9 cellular contexts compared by ENCODE assay signal in the genomic region with DNA sequence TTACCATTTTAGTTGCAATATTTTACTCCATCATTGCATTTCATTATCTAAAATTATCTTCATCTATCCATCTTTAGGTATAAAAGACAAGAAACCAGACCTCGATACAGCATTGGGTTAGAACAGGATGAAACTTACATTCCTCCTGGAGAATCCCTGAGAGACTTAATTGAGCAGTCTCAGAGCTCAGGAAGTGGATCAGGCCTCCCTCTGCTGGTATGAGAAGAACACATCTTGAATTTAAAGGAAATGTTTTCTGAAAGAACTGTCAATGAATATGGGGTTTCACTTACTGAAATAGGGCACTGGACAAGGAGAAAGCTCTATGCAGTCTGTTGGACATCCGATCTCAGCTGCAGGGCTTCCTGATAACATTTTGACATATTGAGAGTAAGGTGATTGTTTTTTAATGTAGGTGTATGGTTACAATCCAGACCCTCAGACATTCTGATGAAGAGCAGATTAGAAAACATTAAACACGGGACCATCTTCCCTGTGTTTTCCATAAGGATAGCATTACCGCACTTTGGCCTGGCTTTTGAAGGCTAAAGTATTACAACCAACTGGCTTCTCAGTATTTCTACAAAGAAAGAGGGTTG.
DNase-seq lines count a peak whose midpoint lies in the region; ATAC-seq and TF ChIP-seq lines count a peak whose summit lies in the region.
"Had no signal": no experiment of that assay in that cellular context is flagged by ENCODE, and none has a peak within 500 bp of the region (broad histone marks: within the 10 kb centered on the region; RNA-seq: fewer than 3 reads in every experiment).

No MANE protein-coding gene starts in this region.

- H3K23ac ChIP-seq in H9 (ENCODE audit: insufficient read length, low read depth, low read length): no peak overlapping the region

- POLR2A ChIA-PET in SK-N-SH (lab: Yijun Ruan, JAX): interaction anchor here (0.9 kb wide), 2 partner anchors 367 to 368 kb away, joined by 3 to 4 read pairs; a partner anchor contains a TSS

- no peak overlapping the region for H4K8ac ChIP-seq in H9 (replicated peaks; ENCODE audit: insufficient read length, low read depth, low read length)

- TF ChIP-seq CTCF in AG09319 (IDR thresholded peaks at IDR 0.05; ENCODE audit: low read depth, low read length) (peak; percentile 60), H9 (conservative IDR thresholded peaks at IDR 0.05) (peak; percentile 74), SK-N-SH (IDR thresholded peaks at IDR 0.05) (peak; percentile 74)

- H3F3A ChIP-seq in SK-N-SH (replicated peaks; ENCODE audit: insufficient read depth): peaks cover 11% of the 10 kb centered on the region

- H3K4me2 ChIP-seq in H9 (ENCODE audit: insufficient read depth, insufficient read length, low read length) (no peak overlapping the region), SK-N-SH (no peak overlapping the region)

- H3K27ac Mint-ChIP-seq in H9: no peak overlapping the region

- H2AFZ ChIP-seq in H9 (ENCODE audit: low read length) (no peak overlapping the region), SK-N-SH (ENCODE audit: low read depth) (no peak overlapping the region)

- peak in 1 of 2 experiments; percentile 30; a peak in 1 of 4 replicates for TF ChIP-seq EP300 in SK-N-SH (IDR thresholded peaks at IDR 0.05; ENCODE audit: borderline replicate concordance in 1 of 2, low read depth in 1 of 2, low read length in 1 of 2)

- WGBS in H9 (ENCODE audit: extremely low coverage, insufficient read length, low lambda C conversion rate): no CpG with 5 or more reads among the region's 4 CpGs
- WGBS in SK-N-SH (ENCODE audit: low lambda C conversion rate): 46% methylated on average over 4 of the region's 4 CpGs

- no peak overlapping the region for H2BK12ac ChIP-seq in H9 (ENCODE audit: insufficient read length, low read depth, low read length)

- H3K9me3 Mint-ChIP-seq in H9: no peaks in the 10 kb centered on the region

- H2BK5ac ChIP-seq in H9 (ENCODE audit: insufficient read length, low read length): no peak overlapping the region

- ATAC-seq in GM21381 (IDR thresholded peaks at IDR 0.05; ENCODE audit: unreplicated experiment): no peak

- H3K9ac ChIP-seq in H9 (ENCODE audit: extremely low read depth, insufficient read length, low read length) (no peak overlapping the region), SK-N-SH (no peak overlapping the region)

- no peaks in the 10 kb centered on the region for H3K27me3 Mint-ChIP-seq in H9 (ENCODE audit: low read depth)

- no peak overlapping the region for H2AK5ac ChIP-seq in H9 (ENCODE audit: insufficient read length, low read length)

- no peaks in the 10 kb centered on the region for H3K4me1 ChIP-seq in H9 (ENCODE audit: insufficient read depth, low read length)
- H3K4me1 ChIP-seq in SK-N-SH (ENCODE audit: control insufficient read depth in 1 of 2, insufficient read depth in 2 of 2, low read depth in 1 of 2, low read length in 1 of 2): peaks cover 0 to 9% of the 10 kb centered on the region in 2 experiments; a peak in 2 of 4 replicates

- H3K27me3 ChIP-seq in H9 (ENCODE audit: insufficient read depth, low read length): no peaks in the 10 kb centered on the region
- no peaks in the 10 kb centered on the region for H3K27me3 ChIP-seq in SK-N-SH (ENCODE audit: insufficient read depth)

- H2BK20ac ChIP-seq in H9 (ENCODE audit: low read depth, low read length, poor library complexity, severe bottlenecking): no peak overlapping the region

- H4K5ac ChIP-seq in H9 (ENCODE audit: insufficient read length, low read depth, low read length): no peak overlapping the region

- no peak overlapping the region for H3K4me3 Mint-ChIP-seq in H9

- CTCF ChIA-PET in SK-N-SH (lab: Yijun Ruan, JAX): interaction anchor here (0.6 to 3.6 kb wide), 21 partner anchors 11 to 718 kb away, joined by 3 to 28 read pairs (median 4); no protein-coding TSS in a partner anchor

- H2BK120ac ChIP-seq in H9 (ENCODE audit: low read depth, low read length, poor library complexity, severe bottlenecking): no peak overlapping the region

- no peaks in the 10 kb centered on the region for H3K23me2 ChIP-seq in H9 (ENCODE audit: insufficient read length, low read depth, low read length, poor library complexity, severe bottlenecking)

- no peak overlapping the region for H4K91ac ChIP-seq in H9 (ENCODE audit: insufficient read length, low read depth, low read length)

- DNase-seq in AG09319 (ENCODE audit: extremely low read depth, low read depth): peak; percentile 27
- peak; percentile 41 for DNase-seq in H9
- peak; percentile 36 for DNase-seq in SK-N-SH
- peak; percentile 50 for DNase-seq in foreskin melanocyte
- DNase-seq in retina: peak; percentile 24
- DNase-seq in HK-2 (ENCODE audit: unreplicated experiment): no peak
- DNase-seq in stimulated activated CD4-positive, alpha-beta T cell treated with anti-CD3 and anti-CD28 coated beads, Interleukin-4, amount 100 ng/mL, for 24 hours: no peak

- H3K4ac ChIP-seq in H9 (ENCODE audit: low read depth, low read length): no peak overlapping the region

- no peaks in the 10 kb centered on the region for H4K20me1 ChIP-seq in H9 (ENCODE audit: control insufficient read depth, insufficient read depth, insufficient read length)
- H4K20me1 ChIP-seq in SK-N-SH (ENCODE audit: insufficient read depth): no peaks in the 10 kb centered on the region

- H3K9me3 ChIP-seq in H9 (ENCODE audit: control insufficient read depth, low read depth, low read length) (no peaks in the 10 kb centered on the region), SK-N-SH (no peaks in the 10 kb centered on the region)

- H3K4me1 Mint-ChIP-seq in H9: no peaks in the 10 kb centered on the region

- no peaks in the 10 kb centered on the region for H3K9me2 ChIP-seq in SK-N-SH

- H3K14ac ChIP-seq in H9 (ENCODE audit: insufficient read depth, low read length): no peak overlapping the region

- H3T11ph ChIP-seq in H9 (ENCODE audit: low read length): no peak overlapping the region

- H3K36me3 ChIP-seq in SK-N-SH (replicated peaks in 1 of 2; ENCODE audit: control insufficient read depth in 1 of 2, insufficient read depth in 2 of 2, low read length in 1 of 2): no peaks in the 10 kb centered on the region

- no peak overlapping the region for H3K4me3 ChIP-seq in SK-N-SH (ENCODE audit: low read depth in 2 of 2, low read length in 1 of 2)

- no peaks in the 10 kb centered on the region for H3K79me1 ChIP-seq in H9 (ENCODE audit: insufficient read depth, low read depth, low read length, poor library complexity, severe bottlenecking)

- H3K27ac ChIP-seq in H9 (ENCODE audit: insufficient read length, low read depth, low read length) (no peak overlapping the region), SK-N-SH (ENCODE audit: low read depth in 2 of 2, low read length in 1 of 2) (peak overlapping the region in 1 of 2 experiments; percentile 53; a peak in 2 of 4 replicates)
- H3K27ac ChIP-seq: epithelial cell of prostate had no signal

- H3K79me2 ChIP-seq in H9 (ENCODE audit: insufficient read depth, low read length) (no peaks in the 10 kb centered on the region), SK-N-SH (ENCODE audit: insufficient read depth) (no peaks in the 10 kb centered on the region)

- no peak overlapping the region for H3K56ac ChIP-seq in H9 (ENCODE audit: insufficient read length, low read depth, low read length)

- TF ChIP-seq RAD21 in SK-N-SH (IDR thresholded peaks at IDR 0.05; ENCODE audit: low read length): peak; percentile 78

- no peak overlapping the region for H2BK15ac ChIP-seq in H9 (ENCODE audit: low read depth, low read length)

- H3K36me3 Mint-ChIP-seq in H9 (ENCODE audit: insufficient read depth in 1 of 3, low read depth in 3 of 3): no peaks in the 10 kb centered on the region

- no peak overlapping the region for H3K18ac ChIP-seq in H9 (ENCODE audit: insufficient read length, low read depth, low read length)

TF ChIP-seq in SK-N-SH, 30 proteins besides CTCF, POLR2A, EP300 and RAD21:
- no peak for TF ChIP-seq TCF12 (IDR thresholded peaks at IDR 0.05)
- peak; percentile 67 for TF ChIP-seq SMC3 (IDR thresholded peaks at IDR 0.05; ENCODE audit: low read depth, low read length)
- TF ChIP-seq RCOR1 (IDR thresholded peaks at IDR 0.05; ENCODE audit: low read length): no peak
- TF ChIP-seq GATA2 (CRISPR knock-in tag; IDR thresholded peaks at IDR 0.05): 0 out of 2 replicates have a peak, but pooled peaks have one; percentile 37

Comparison
In these comparisons a context has a peak if more than half of its experiments do, and no peak if none do; other contexts are left out.
1. DNase-seq: peak in AG09319 (single experiment), H9 (single experiment), SK-N-SH (single experiment), foreskin melanocyte (single experiment) and retina (single experiment); none in HK-2 (single experiment) and stimulated activated CD4-positive, alpha-beta T cell treated with anti-CD3 and anti-CD28 coated beads, Interleukin-4, amount 100 ng/mL, for 24 hours (single experiment).
2. Peak in every context shown above with its lines, with median percentiles within 50 percentile points of each other: CTCF ChIP-seq.